1 cellular context compared by ENCODE assay signal in the genomic region with DNA sequence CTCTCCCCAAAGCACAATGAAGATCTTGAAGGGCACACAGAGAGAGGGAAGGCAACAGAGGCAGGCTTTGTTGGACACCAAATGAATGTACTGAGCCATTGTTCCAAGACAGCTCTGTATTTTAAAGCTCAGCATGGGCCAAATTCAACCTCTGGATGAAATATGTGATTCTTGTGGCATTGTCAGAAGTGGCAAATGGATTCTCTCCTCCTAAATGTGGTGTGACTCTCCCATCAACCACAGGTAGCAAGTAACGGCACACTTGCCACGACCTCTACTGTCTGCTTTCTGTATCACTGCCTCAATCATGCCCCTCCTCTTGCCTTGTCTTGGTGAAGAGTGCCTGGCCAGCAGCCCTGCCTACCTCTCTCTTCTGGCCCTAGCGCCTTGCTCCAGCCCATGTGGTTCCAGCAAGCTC.
TF ChIP-seq lines count a peak whose summit lies in the region.

No MANE protein-coding gene starts in this region.

TF ChIP-seq in H1, 55 proteins besides CTCF, POLR2A, EP300 and RAD21:
- TF ChIP-seq SIN3A (conservative IDR thresholded peaks at IDR 0.05 in 1 of 2, IDR thresholded peaks at IDR 0.05 in 1 of 2; ENCODE audit: low read depth in 1 of 2, low read length in 2 of 2): no peak
- TF ChIP-seq TBP (IDR thresholded peaks at IDR 0.05; ENCODE audit: low read depth, low read length): peak; percentile 20; the same call in 1 of the 2 replicates
- TF ChIP-seq, protein P1, sequence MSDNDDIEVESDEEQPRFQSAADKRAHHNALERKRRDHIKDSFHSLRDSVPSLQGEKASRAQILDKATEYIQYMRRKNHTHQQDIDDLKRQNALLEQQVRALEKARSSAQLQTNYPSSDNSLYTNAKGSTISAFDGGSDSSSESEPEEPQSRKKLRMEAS (IDR thresholded peaks at IDR 0.05): peak; percentile 65
- TF ChIP-seq CREB1 (IDR thresholded peaks at IDR 0.05): 0 out of 2 replicates have a peak, but pooled peaks have one; percentile 13
- no peak for TF ChIP-seq HDAC2 (IDR thresholded peaks at IDR 0.05; ENCODE audit: borderline replicate concordance in 1 of 2, low read depth in 2 of 2, low read length in 2 of 2)
